Comparison of ENCODE assay signal across 8 cellular contexts in genomic region chr18:74353169-74353775, GRCh38. TPM values are rescaled to one million over a fixed set of nuclear protein-coding genes. Genes with fewer than 3 reads are reported as not detected.
DNase-seq lines count a peak whose midpoint lies in the region; ATAC-seq and TF ChIP-seq lines count a peak whose summit lies in the region.

No MANE protein-coding gene starts in this region.

- H3K4me3 ChIP-seq in brain microvascular endothelial cell (ENCODE audit: low read depth, low read length), result no peak overlapping the region
- no peak overlapping the region for H3K4me3 ChIP-seq in H7 (ENCODE audit: insufficient read depth, low read depth, low read length)

- ATAC-seq in GM21737 (IDR thresholded peaks at IDR 0.05; ENCODE audit: unreplicated experiment), result peak; percentile 63

- TF ChIP-seq CTCF in brain microvascular endothelial cell (IDR thresholded peaks at IDR 0.05; ENCODE audit: low read depth, low read length, missing control alignments), result peak; percentile 89

- no peak overlapping the region for H3K27ac ChIP-seq in brain microvascular endothelial cell

- in situ Hi-C loops in brain microvascular endothelial cell (cut with HindIII; ENCODE audit: low pct_ligation_motif_present, low sequenced_read_pairs), result no loop called here

- H3K36me3 ChIP-seq in brain microvascular endothelial cell (replicated peaks), result no peaks in the 10 kb centered on the region
- H3K36me3 ChIP-seq in H7 (replicated peaks; ENCODE audit: control insufficient read depth, insufficient read depth, low read length), result no peaks in the 10 kb centered on the region

- no peaks in the 10 kb centered on the region for H3K27me3 ChIP-seq in brain microvascular endothelial cell (replicated peaks)
- no peaks in the 10 kb centered on the region for H3K27me3 ChIP-seq in H7 (ENCODE audit: control insufficient read depth, insufficient read depth, low read length)

- DNase-seq in EH (ENCODE audit: low read depth) (peak; percentile 71), NAMALWA (ENCODE audit: low spot score) (peak; percentile 65), SW 1271 (lab: John Stamatoyannopoulos, UW) (peak; percentile 46 to 67), brain microvascular endothelial cell (peak; percentile 77), iPS DF 4.7 (ENCODE audit: extremely low read depth, low spot score) (peak; percentile 46), H7 (no peak)
- DNase-seq in stimulated activated CD4-positive, alpha-beta T cell treated with anti-CD3 and anti-CD28 coated beads, Interleukin-15, amount 100 ng/mL, for 24 hours, result peak; percentile 53

RNA-seq across cellular contexts. Expression of gene C18orf63, which starts 37.6 kb away (rescaled TPM):
- not detected in 2 replicates for total RNA-seq in H7 (2014; rRNA removed; shearing (Covaris generic))
